ENCODE assay signal across 16 cellular contexts in the genomic region with DNA sequence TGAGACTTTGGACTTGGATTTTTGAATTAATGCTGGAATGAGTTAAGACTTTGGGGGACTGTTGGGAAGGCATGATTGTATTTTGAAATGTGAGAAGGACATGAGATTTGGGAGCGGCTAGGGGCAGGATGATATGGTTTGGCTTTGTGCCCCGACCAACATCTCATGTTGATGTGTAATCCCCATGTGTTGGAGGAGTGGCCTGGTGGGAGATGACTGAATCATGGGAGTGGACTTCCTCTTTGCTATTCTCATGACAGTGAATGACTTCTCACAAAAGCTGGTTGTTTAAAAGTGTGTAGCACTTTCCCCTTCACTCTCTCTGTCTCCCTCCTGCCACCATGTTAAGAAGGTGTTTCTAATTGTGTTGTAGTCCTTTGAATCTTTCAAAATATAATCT. TPM values are rescaled to one million over a fixed set of nuclear protein-coding genes. Genes with fewer than 3 reads are reported as not detected.
DNase-seq lines count a peak whose midpoint lies in the region.
"Had no signal": no experiment of that assay in that cellular context is flagged by ENCODE, and none has a peak within 500 bp of the region (broad histone marks: within the 10 kb centered on the region; RNA-seq: fewer than 3 reads in every experiment).

No MANE protein-coding gene starts in this region.

- no peaks in the 10 kb centered on the region for H3K36me3 ChIP-seq in adipocyte (ENCODE audit: control insufficient read depth, insufficient read depth, low read length, severe bottlenecking)
- H3K36me3 ChIP-seq: prostate gland, thoracic aorta had no signal

- no peak overlapping the region for H3K9ac ChIP-seq in adipocyte (ENCODE audit: low read length)

- intact Hi-C loops in head of caudate nucleus (cut with DNase I) = no loop called here

- peaks cover 10% of the 10 kb centered on the region for H3K9me3 ChIP-seq in adipocyte (ENCODE audit: control insufficient read depth, low read length)
- H3K9me3 ChIP-seq: prostate gland, thoracic aorta had no signal

- DNase-seq in CD1c-positive myeloid dendritic cell (ENCODE audit: extremely low spot score) (peak; percentile 67), M059J (ENCODE audit: low read depth) (peak; percentile 57), adipocyte (ENCODE audit: low read depth) (peak; percentile 27), glomerular visceral epithelial cell (ENCODE audit: extremely low spot score) (peak; percentile 38), iPS-NIHi11 (ENCODE audit: low spot score) (no peak), GOT3 (lab: John Stamatoyannopoulos, UW) (no peak), head of caudate nucleus (no peak), DMS53 treated with DMSO at 0.1 percent for 48 hours (lab: John Stamatoyannopoulos, UW; ENCODE audit: unreplicated experiment) (no peak)
- DNase-seq: activated CD4-positive, alpha-beta T cell treated with anti-CD3 and anti-CD28 coated beads for 48 hours; activated T-cell treated with anti-CD3 and anti-CD28 coated beads, Interleukin-2, amount 50 U/mL, for 4 hours; AML-193; amniotic stem cell; dermis blood vessel endothelial cell; kidney had no signal

- no peaks in the 10 kb centered on the region for H3K4me1 ChIP-seq in adipocyte (ENCODE audit: control insufficient read depth, insufficient read depth, low read length)
- H3K4me1 ChIP-seq: prostate gland had no signal

- H3K27me3 ChIP-seq in adipocyte (replicated peaks; ENCODE audit: control insufficient read depth, insufficient read depth, low read length) = no peaks in the 10 kb centered on the region

- no peak overlapping the region for H3K4me3 ChIP-seq in adipocyte (ENCODE audit: low read length)
- H3K4me3 ChIP-seq: prostate gland, thoracic aorta had no signal

RNA-seq across cellular contexts. Expression of gene PHGDH, which starts 9.3 kb away (rescaled TPM):
- 35.5 and 52.1 TPM in 2 replicates for total RNA-seq in M059J (2014; rRNA removed; shearing (Covaris generic))

RNA-seq across cellular contexts. Expression of gene ZNF697, which starts 54.3 kb away (rescaled TPM):
- 2.2 and 5.2 TPM in 2 replicates for total RNA-seq in M059J (2014; rRNA removed; shearing (Covaris generic))

Comparison
In these comparisons a context has a peak if more than half of its experiments do, and no peak if none do; other contexts are left out.
1. DNase-seq: peak in CD1c-positive myeloid dendritic cell (single experiment), M059J (single experiment), adipocyte (single experiment) and glomerular visceral epithelial cell (single experiment); none in iPS-NIHi11 (single experiment), GOT3 (single experiment), head of caudate nucleus (0 of 42) and DMS53 treated with DMSO at 0.1 percent for 48 hours (single experiment).